ENCODE assay signal across 1 cellular context in the genomic region with DNA sequence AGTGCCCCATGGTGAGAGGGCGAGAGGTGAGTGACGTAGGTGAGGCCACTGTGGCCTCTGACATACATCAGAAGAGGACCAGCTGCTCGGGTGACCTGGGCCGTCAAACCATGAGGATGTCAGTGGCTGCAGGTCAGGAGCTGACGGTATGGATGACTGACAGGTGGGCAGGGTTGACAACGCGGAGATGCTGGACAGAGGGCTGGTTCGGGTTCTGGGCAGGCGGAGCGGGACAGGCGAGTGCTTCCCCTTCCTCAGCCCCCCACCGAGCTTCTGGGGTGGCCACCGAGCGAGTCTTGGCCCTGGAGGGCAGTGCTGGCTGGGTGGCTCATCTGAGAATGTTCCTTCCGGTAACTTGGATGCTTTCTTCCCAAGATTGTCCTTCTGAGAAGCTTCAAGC.
TF ChIP-seq lines count a peak whose summit lies in the region.

No MANE protein-coding gene starts in this region.

TF ChIP-seq in WTC11, 78 proteins besides CTCF, POLR2A, EP300 and RAD21 (continued from another document):
- TF ChIP-seq, protein P1, sequence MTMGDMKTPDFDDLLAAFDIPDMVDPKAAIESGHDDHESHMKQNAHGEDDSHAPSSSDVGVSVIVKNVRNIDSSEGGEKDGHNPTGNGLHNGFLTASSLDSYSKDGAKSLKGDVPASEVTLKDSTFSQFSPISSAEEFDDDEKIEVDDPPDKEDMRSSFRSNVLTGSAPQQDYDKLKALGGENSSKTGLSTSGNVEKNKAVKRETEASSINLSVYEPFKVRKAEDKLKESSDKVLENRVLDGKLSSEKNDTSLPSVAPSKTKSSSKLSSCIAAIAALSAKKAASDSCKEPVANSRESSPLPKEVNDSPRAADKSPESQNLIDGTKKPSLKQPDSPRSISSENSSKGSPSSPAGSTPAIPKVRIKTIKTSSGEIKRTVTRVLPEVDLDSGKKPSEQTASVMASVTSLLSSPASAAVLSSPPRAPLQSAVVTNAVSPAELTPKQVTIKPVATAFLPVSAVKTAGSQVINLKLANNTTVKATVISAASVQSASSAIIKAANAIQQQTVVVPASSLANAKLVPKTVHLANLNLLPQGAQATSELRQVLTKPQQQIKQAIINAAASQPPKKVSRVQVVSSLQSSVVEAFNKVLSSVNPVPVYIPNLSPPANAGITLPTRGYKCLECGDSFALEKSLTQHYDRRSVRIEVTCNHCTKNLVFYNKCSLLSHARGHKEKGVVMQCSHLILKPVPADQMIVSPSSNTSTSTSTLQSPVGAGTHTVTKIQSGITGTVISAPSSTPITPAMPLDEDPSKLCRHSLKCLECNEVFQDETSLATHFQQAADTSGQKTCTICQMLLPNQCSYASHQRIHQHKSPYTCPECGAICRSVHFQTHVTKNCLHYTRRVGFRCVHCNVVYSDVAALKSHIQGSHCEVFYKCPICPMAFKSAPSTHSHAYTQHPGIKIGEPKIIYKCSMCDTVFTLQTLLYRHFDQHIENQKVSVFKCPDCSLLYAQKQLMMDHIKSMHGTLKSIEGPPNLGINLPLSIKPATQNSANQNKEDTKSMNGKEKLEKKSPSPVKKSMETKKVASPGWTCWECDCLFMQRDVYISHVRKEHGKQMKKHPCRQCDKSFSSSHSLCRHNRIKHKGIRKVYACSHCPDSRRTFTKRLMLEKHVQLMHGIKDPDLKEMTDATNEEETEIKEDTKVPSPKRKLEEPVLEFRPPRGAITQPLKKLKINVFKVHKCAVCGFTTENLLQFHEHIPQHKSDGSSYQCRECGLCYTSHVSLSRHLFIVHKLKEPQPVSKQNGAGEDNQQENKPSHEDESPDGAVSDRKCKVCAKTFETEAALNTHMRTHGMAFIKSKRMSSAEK (CRISPR knock-in tag; IDR thresholded peaks at IDR 0.05; ENCODE audit: borderline replicate concordance) = no peak
- TF ChIP-seq, protein P2, sequence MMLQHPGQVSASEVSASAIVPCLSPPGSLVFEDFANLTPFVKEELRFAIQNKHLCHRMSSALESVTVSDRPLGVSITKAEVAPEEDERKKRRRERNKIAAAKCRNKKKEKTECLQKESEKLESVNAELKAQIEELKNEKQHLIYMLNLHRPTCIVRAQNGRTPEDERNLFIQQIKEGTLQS (CRISPR knock-in tag; conservative IDR thresholded peaks at IDR 0.05) = no peak
- TF ChIP-seq TEAD1 (CRISPR knock-in tag; IDR thresholded peaks at IDR 0.05) (no peak), MXD4 (CRISPR knock-in tag; IDR thresholded peaks at IDR 0.05; ENCODE audit: borderline replicate concordance) (no peak), ZNF232 (CRISPR knock-in tag; IDR thresholded peaks at IDR 0.05) (no peak)
- TF ChIP-seq, protein P3, sequence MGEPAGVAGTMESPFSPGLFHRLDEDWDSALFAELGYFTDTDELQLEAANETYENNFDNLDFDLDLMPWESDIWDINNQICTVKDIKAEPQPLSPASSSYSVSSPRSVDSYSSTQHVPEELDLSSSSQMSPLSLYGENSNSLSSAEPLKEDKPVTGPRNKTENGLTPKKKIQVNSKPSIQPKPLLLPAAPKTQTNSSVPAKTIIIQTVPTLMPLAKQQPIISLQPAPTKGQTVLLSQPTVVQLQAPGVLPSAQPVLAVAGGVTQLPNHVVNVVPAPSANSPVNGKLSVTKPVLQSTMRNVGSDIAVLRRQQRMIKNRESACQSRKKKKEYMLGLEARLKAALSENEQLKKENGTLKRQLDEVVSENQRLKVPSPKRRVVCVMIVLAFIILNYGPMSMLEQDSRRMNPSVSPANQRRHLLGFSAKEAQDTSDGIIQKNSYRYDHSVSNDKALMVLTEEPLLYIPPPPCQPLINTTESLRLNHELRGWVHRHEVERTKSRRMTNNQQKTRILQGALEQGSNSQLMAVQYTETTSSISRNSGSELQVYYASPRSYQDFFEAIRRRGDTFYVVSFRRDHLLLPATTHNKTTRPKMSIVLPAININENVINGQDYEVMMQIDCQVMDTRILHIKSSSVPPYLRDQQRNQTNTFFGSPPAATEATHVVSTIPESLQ (CRISPR knock-in tag; IDR thresholded peaks at IDR 0.05) = no peak
